Comparison of ENCODE assay signal across 8 cellular contexts in genomic region chr7:116354546-116355422, GRCh38.
DNase-seq lines count a peak whose midpoint lies in the region; ATAC-seq and TF ChIP-seq lines count a peak whose summit lies in the region.

No MANE protein-coding gene starts in this region.

- no peaks in the 10 kb centered on the region for H3K9me3 Mint-ChIP-seq in activated naive CD4-positive, alpha-beta T cell treated with anti-CD3 and anti-CD28 coated beads for 36 hours

- H3K27ac ChIP-seq in mammary epithelial cell (ENCODE audit: insufficient read depth, low read depth, low read length) (peak overlapping the region; percentile 100), upper lobe of left lung (peak overlapping the region; percentile 76 to 81 (median 78))

- H3K9me3 ChIP-seq in mammary epithelial cell (replicated peaks; ENCODE audit: insufficient read depth, low read length) (no peaks in the 10 kb centered on the region), upper lobe of left lung (no peaks in the 10 kb centered on the region)

- peaks cover 8% of the 10 kb centered on the region for H3K27me3 Mint-ChIP-seq in activated naive CD4-positive, alpha-beta T cell treated with anti-CD3 and anti-CD28 coated beads for 36 hours (ENCODE audit: low read depth)

- H3K4me2 ChIP-seq in mammary epithelial cell (ENCODE audit: insufficient read depth, low read depth, low read length) = peak overlapping the region; percentile 92

- in situ Hi-C loops in mammary epithelial cell (cut with MboI; ENCODE audit: low sequenced_read_pairs in 2 of 2) = loop anchor here in 1 of 2 donors (10.0 kb wide), 1 partner anchor 140 kb away; the partner anchor contains the start of gene CAV2

- peak; percentile 91 to 96 for ATAC-seq in upper lobe of left lung (ENCODE audit: low FRiP score in 2 of 2)
- no peak for ATAC-seq in GM21825 (IDR thresholded peaks at IDR 0.05; ENCODE audit: unreplicated experiment)
- no peak for ATAC-seq in HG02610 (IDR thresholded peaks at IDR 0.05; ENCODE audit: unreplicated experiment)

- no peaks in the 10 kb centered on the region for H3K79me2 ChIP-seq in mammary epithelial cell (ENCODE audit: insufficient read depth, low read length)

- no peaks in the 10 kb centered on the region for H4K20me1 ChIP-seq in mammary epithelial cell (ENCODE audit: insufficient read depth, low read length)

- BruUV-seq in mammary epithelial cell (replicated peaks; lab: Mats Ljungman, UMichigan) = TSS peak; percentile 89

- TF ChIP-seq CTCF in mammary epithelial cell (conservative IDR thresholded peaks at IDR 0.05 in 1 of 2, IDR thresholded peaks at IDR 0.05 in 1 of 2; ENCODE audit: extremely low read depth in 1 of 2, insufficient read depth in 1 of 2, low read depth in 1 of 2, low read length in 2 of 2) (no peak), upper lobe of left lung (IDR thresholded peaks at IDR 0.05) (no peak)

- CTCF ChIA-PET in mammary epithelial cell (lab: Charles Lee; ENCODE audit: low non-redundant PET) = interaction anchor here (0.5 kb wide), 1 partner anchor 28 kb away, joined by 17 read pairs; no protein-coding TSS in a partner anchor
- CTCF ChIA-PET in activated naive CD4-positive, alpha-beta T cell treated with anti-CD3 and anti-CD28 coated beads for 36 hours (lab: Charles Lee) = interaction anchor here (0.5 kb wide), 1 partner anchor 103 kb away, joined by 3 read pairs; no protein-coding TSS in a partner anchor

- peak in 3 of 4 donors; percentile 34 to 94 (median 74) for TF ChIP-seq EP300 in upper lobe of left lung (IDR thresholded peaks at IDR 0.05)

- intact Hi-C loops in mammary epithelial cell (cut with micrococcal nuclease) = loop anchor here (1.0 to 2.0 kb wide), 8 partner anchors 37 to 172 kb away; no protein-coding TSS in a partner anchor
- intact Hi-C loops in activated naive CD4-positive, alpha-beta T cell treated with anti-CD3 and anti-CD28 coated beads for 36 hours (cut with micrococcal nuclease) = no loop called here

- no peaks in the 10 kb centered on the region for H3K36me3 Mint-ChIP-seq in activated naive CD4-positive, alpha-beta T cell treated with anti-CD3 and anti-CD28 coated beads for 36 hours (ENCODE audit: low read depth)

- no peak overlapping the region for H3K4me3 Mint-ChIP-seq in activated naive CD4-positive, alpha-beta T cell treated with anti-CD3 and anti-CD28 coated beads for 36 hours

- H3K4me1 ChIP-seq in mammary epithelial cell (ENCODE audit: insufficient read depth, low read length) (peaks cover 53% of the 10 kb centered on the region), upper lobe of left lung (peaks cover 39 to 51% (median 44%) of the 10 kb centered on the region in 4 donors)

- no peak overlapping the region for H3K27ac Mint-ChIP-seq in activated naive CD4-positive, alpha-beta T cell treated with anti-CD3 and anti-CD28 coated beads for 36 hours

- no peaks in the 10 kb centered on the region for H3K4me1 Mint-ChIP-seq in activated naive CD4-positive, alpha-beta T cell treated with anti-CD3 and anti-CD28 coated beads for 36 hours (ENCODE audit: low read depth)

- dilution Hi-C loops in mammary epithelial cell (cut with HindIII; ENCODE audit: low sequenced_read_pairs) = loop anchor here (5.0 kb wide), 1 partner anchor 82 kb away; no protein-coding TSS in a partner anchor

- H3K36me3 ChIP-seq in mammary epithelial cell (ENCODE audit: insufficient read depth, low read length) (no peaks in the 10 kb centered on the region), upper lobe of left lung (no peaks in the 10 kb centered on the region)

- peak overlapping the region; percentile 1 for H2AFZ ChIP-seq in mammary epithelial cell (ENCODE audit: low read depth, low read length)

- H3K4me3 ChIP-seq in mammary epithelial cell (replicated peaks in 1 of 3; ENCODE audit: insufficient read depth in 1 of 3, low read depth in 2 of 3, low read length in 3 of 3) (peak overlapping the region; percentile 26 to 42 (median 31)), upper lobe of left lung (peak overlapping the region in 2 of 4 donors; percentile 16 to 26)

- no peaks in the 10 kb centered on the region for H3K27me3 ChIP-seq in mammary epithelial cell (ENCODE audit: insufficient read depth, low read length)
- no peaks in the 10 kb centered on the region for H3K27me3 ChIP-seq in upper lobe of left lung

- DNase-seq in Kasumi-1 (lab: John Stamatoyannopoulos, UW) = peak; percentile 20 to 38
- DNase-seq in mammary epithelial cell = peak; percentile 98
- peak; percentile 93 for DNase-seq in left kidney (ENCODE audit: low read depth, low spot score)
- DNase-seq in upper lobe of left lung = peak in 1 of 2 donors; percentile 68
- DNase-seq in activated naive CD4-positive, alpha-beta T cell treated with anti-CD3 and anti-CD28 coated beads for 36 hours = no peak
- no peak for DNase-seq in D341Med (ENCODE audit: low spot score)

- WGBS in mammary epithelial cell (ENCODE audit: low coverage, missing lambda C conversion rate) = 1% methylated on average over 10 of the region's 10 CpGs
- WGBS in upper lobe of left lung, 2 donors = 7 to 18% methylated on average over 10 of the region's 10 CpGs

- TF ChIP-seq POLR2A in upper lobe of left lung (IDR thresholded peaks at IDR 0.05) = peak in 1 of 4 donors; percentile 31

- peak overlapping the region; percentile 96 for H3K9ac ChIP-seq in mammary epithelial cell (ENCODE audit: insufficient read depth, low read length)

Comparison
In these comparisons a context has a peak if more than half of its experiments do, and no peak if none do; other contexts are left out.
1. DNase-seq: peak in Kasumi-1 (2 of 2), mammary epithelial cell (single experiment) and left kidney (single experiment); none in activated naive CD4-positive, alpha-beta T cell treated with anti-CD3 and anti-CD28 coated beads for 36 hours (single experiment) and D341Med (single experiment).
2. ATAC-seq: peak in upper lobe of left lung (2 of 2); none in GM21825 (single experiment) and HG02610 (single experiment).